In genomic region chr2:66021296-66021695, GRCh38 we compare ENCODE assay signal across 24 cellular contexts.
"Had no signal": no experiment of that assay in that cellular context is flagged by ENCODE, and none has a peak within 500 bp of the region (broad histone marks: within the 10 kb centered on the region; RNA-seq: fewer than 3 reads in every experiment).

No MANE protein-coding gene starts in this region.

- DNase-seq: activated CD4-positive, alpha-beta memory T cell treated with anti-CD3 and anti-CD28 coated beads, Interleukin-2, amount 10 ng/mL, durations not matched to agents 7 days and 5 days; activated CD4-positive, alpha-beta T cell treated with anti-CD3 and anti-CD28 coated beads for 48 hours; activated CD4-positive, CD25-positive, alpha-beta regulatory T cell; activated CD8-positive, alpha-beta memory T cell treated with anti-CD3 and anti-CD28 coated beads, Interleukin-2, amount 10 ng/mL, durations not matched to agents 7 days and 5 days; activated naive CD4-positive, alpha-beta T cell; activated naive CD8-positive, alpha-beta T cell treated with anti-CD3 and anti-CD28 coated beads for 36 hours; amniotic stem cell; dorsolateral prefrontal cortex; erythroblast; kidney; left ventricle myocardium inferior; mesenchymal stem cell; natural killer cell; right lobe of liver; small intestine; stimulated activated CD4-positive, alpha-beta T cell treated with anti-CD3 and anti-CD28 coated beads, Interleukin-15, amount 100 ng/mL, for 24 hours; stimulated activated CD4-positive, alpha-beta T cell treated with anti-CD3 and anti-CD28 coated beads, Interleukin-2, amount 100 ng/mL, for 48 hours; stimulated activated naive CD8-positive, alpha-beta T cell treated with anti-CD3 and anti-CD28 coated beads, Interleukin-15, amount 100 ng/mL, for 72 hours; T-helper 9 cell; transverse colon had no signal

- H2AFZ ChIP-seq: parathyroid adenoma had no signal

- H3K27me3 Mint-ChIP-seq: activated CD4-positive, alpha-beta memory T cell treated with anti-CD3 and anti-CD28 coated beads, Interleukin-2, amount 10 ng/mL, durations not matched to agents 7 days and 5 days; activated CD8-positive, alpha-beta memory T cell treated with anti-CD3 and anti-CD28 coated beads, Interleukin-2, amount 10 ng/mL, durations not matched to agents 7 days and 5 days had no signal

- H3K27ac ChIP-seq: cardiac muscle cell, dorsolateral prefrontal cortex, left ventricle myocardium inferior, parathyroid adenoma, right lobe of liver, suprapubic skin, transverse colon had no signal

- H3K9ac ChIP-seq: parathyroid adenoma had no signal

- H3K4me3 ChIP-seq: cardiac muscle cell, dorsolateral prefrontal cortex, left ventricle myocardium inferior, right lobe of liver, suprapubic skin, transverse colon had no signal

- H3K9me3 Mint-ChIP-seq: activated naive CD8-positive, alpha-beta T cell treated with anti-CD3 and anti-CD28 coated beads for 36 hours; natural killer cell had no signal

- H3K4me1 Mint-ChIP-seq: activated CD4-positive, alpha-beta memory T cell treated with anti-CD3 and anti-CD28 coated beads, Interleukin-2, amount 10 ng/mL, durations not matched to agents 7 days and 5 days; activated CD8-positive, alpha-beta memory T cell treated with anti-CD3 and anti-CD28 coated beads, Interleukin-2, amount 10 ng/mL, durations not matched to agents 7 days and 5 days; activated naive CD8-positive, alpha-beta T cell treated with anti-CD3 and anti-CD28 coated beads for 36 hours; natural killer cell; stimulated activated naive CD8-positive, alpha-beta T cell treated with anti-CD3 and anti-CD28 coated beads, Interleukin-15, amount 100 ng/mL, for 72 hours had no signal

- H3K36me3 Mint-ChIP-seq: activated CD8-positive, alpha-beta memory T cell treated with anti-CD3 and anti-CD28 coated beads, Interleukin-2, amount 10 ng/mL, durations not matched to agents 7 days and 5 days; activated naive CD8-positive, alpha-beta T cell treated with anti-CD3 and anti-CD28 coated beads for 36 hours; natural killer cell had no signal

- H3K27me3 ChIP-seq: cardiac muscle cell, right lobe of liver, suprapubic skin, transverse colon had no signal

- H3K4me1 ChIP-seq: left ventricle myocardium inferior, right lobe of liver, transverse colon had no signal

- FAIRE-seq: frontal cortex, kidney, small intestine had no signal

- H3K9me3 ChIP-seq: left ventricle myocardium inferior, right lobe of liver, suprapubic skin, transverse colon had no signal

- H3K27ac Mint-ChIP-seq: activated CD4-positive, alpha-beta memory T cell treated with anti-CD3 and anti-CD28 coated beads, Interleukin-2, amount 10 ng/mL, durations not matched to agents 7 days and 5 days; activated CD8-positive, alpha-beta memory T cell treated with anti-CD3 and anti-CD28 coated beads, Interleukin-2, amount 10 ng/mL, durations not matched to agents 7 days and 5 days; activated naive CD8-positive, alpha-beta T cell treated with anti-CD3 and anti-CD28 coated beads for 36 hours; natural killer cell; stimulated activated naive CD8-positive, alpha-beta T cell treated with anti-CD3 and anti-CD28 coated beads, Interleukin-15, amount 100 ng/mL, for 72 hours had no signal

- H3K4me3 Mint-ChIP-seq: activated CD4-positive, alpha-beta memory T cell treated with anti-CD3 and anti-CD28 coated beads, Interleukin-2, amount 10 ng/mL, durations not matched to agents 7 days and 5 days; activated CD8-positive, alpha-beta memory T cell treated with anti-CD3 and anti-CD28 coated beads, Interleukin-2, amount 10 ng/mL, durations not matched to agents 7 days and 5 days; activated naive CD8-positive, alpha-beta T cell treated with anti-CD3 and anti-CD28 coated beads for 36 hours; natural killer cell; stimulated activated naive CD8-positive, alpha-beta T cell treated with anti-CD3 and anti-CD28 coated beads, Interleukin-15, amount 100 ng/mL, for 72 hours had no signal

- H3K36me3 ChIP-seq: cardiac muscle cell, left ventricle myocardium inferior, right lobe of liver, suprapubic skin, transverse colon had no signal
